8 cellular contexts compared by ENCODE assay signal in the genomic region with DNA sequence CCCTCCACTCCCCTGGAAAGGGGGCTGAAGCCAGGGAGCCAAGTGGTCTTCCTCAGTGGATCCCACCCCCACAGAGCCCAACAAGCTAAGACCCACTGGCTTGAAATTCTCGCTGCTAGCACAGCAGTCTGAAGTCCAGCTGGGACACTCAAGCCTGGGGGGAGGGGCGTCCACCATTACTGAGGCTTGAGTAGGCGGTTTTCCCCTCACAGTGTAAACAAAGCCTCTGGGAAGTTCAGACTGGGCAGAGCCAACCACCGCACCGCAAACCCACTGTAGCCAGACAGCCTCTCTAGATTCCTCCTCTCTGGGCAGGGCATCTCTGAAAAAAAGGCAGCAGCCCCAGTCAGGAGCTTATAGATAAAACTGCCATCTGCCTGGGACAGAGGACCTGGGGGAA.
A peak's percentile ranks its signal among the peaks of the same experiment; 100 is the strongest.
DNase-seq lines count a peak whose midpoint lies in the region; ATAC-seq, FAIRE-seq and TF ChIP-seq lines count a peak whose summit lies in the region.
"Not testable (repeated sequence)": the region's sequence is repeated elsewhere in the genome, so short reads cannot be mapped to it uniquely, and the experiment has no call there.

No MANE protein-coding gene starts in this region.

- H2BK15ac ChIP-seq in neuronal stem cell (ENCODE audit: low read length): not testable (repeated sequence)

- not testable (repeated sequence) for H3K4me1 ChIP-seq in SJCRH30; hepatocyte (ENCODE audit: insufficient read depth); neuronal stem cell (ENCODE audit: control insufficient read depth in 2 of 2, insufficient read depth in 1 of 2, low read depth in 1 of 2, low read length in 2 of 2); thyroid gland
- peaks cover 24% of the 10 kb centered on the region for H3K4me1 ChIP-seq in HepG2 (ENCODE audit: insufficient read depth, low read length)

- not testable (repeated sequence) for TF ChIP-seq CTCF in hepatocyte (IDR thresholded peaks at IDR 0.05; ENCODE audit: poor library complexity); HepG2 (CRISPR knock-in tag; IDR thresholded peaks at IDR 0.05); thyroid gland (IDR thresholded peaks at IDR 0.05)

- not testable (repeated sequence) for H2BK120ac ChIP-seq in neuronal stem cell (ENCODE audit: low read depth, low read length)

- H3K14ac ChIP-seq in neuronal stem cell (ENCODE audit: low read length): not testable (repeated sequence)

- not testable (repeated sequence) for H3K9me3 ChIP-seq in SJCRH30 (replicated peaks); hepatocyte (ENCODE audit: low read depth); HepG2 (ENCODE audit: low read length); neuronal stem cell (replicated peaks in 1 of 2; ENCODE audit: control insufficient read depth in 2 of 2, insufficient read depth in 1 of 2, low read depth in 1 of 2, low read length in 2 of 2); thyroid gland

- not testable (repeated sequence) for H3K79me2 ChIP-seq in hepatocyte; HepG2 (ENCODE audit: insufficient read depth, low read length)

- not testable (repeated sequence) for TF ChIP-seq POLR2A in HepG2 (IDR thresholded peaks at IDR 0.05; ENCODE audit: insufficient read depth in 1 of 2, low read depth in 2 of 2, low read length in 2 of 2); thyroid gland (IDR thresholded peaks at IDR 0.05)

- CTCF ChIA-PET in HepG2 (lab: Yijun Ruan, JAX; ENCODE audit: low intra/inter-chr PET ratio, low total read pairs): not testable (repeated sequence)

- H4K8ac ChIP-seq in neuronal stem cell (ENCODE audit: low read depth, low read length): not testable (repeated sequence)

- H3K4me3 ChIP-seq in SJCRH30; hepatocyte; neuronal stem cell (ENCODE audit: low read length in 2 of 2); thyroid gland (replicated peaks in 1 of 3): not testable (repeated sequence)
- H3K4me3 ChIP-seq in HepG2 (replicated peaks in 1 of 3; ENCODE audit: insufficient read depth in 1 of 3, low read depth in 2 of 3, low read length in 3 of 3): peak overlapping the region in 2 of 3 experiments; percentile 19 to 44; a peak in 5 of 6 replicates

- not testable (repeated sequence) for H2AK5ac ChIP-seq in neuronal stem cell (ENCODE audit: low read depth, low read length)

- intact Hi-C loops in HepG2 (cut with micrococcal nuclease; ENCODE audit: unreplicated experiment); thyroid gland (cut with DNase I): not testable (repeated sequence)

- H2AFZ ChIP-seq in hepatocyte: not testable (repeated sequence)
- H2AFZ ChIP-seq in HepG2 (ENCODE audit: low read length) (peak overlapping the region; percentile 67), neuronal stem cell (ENCODE audit: low read length) (peak overlapping the region; percentile 64)

- H2BK12ac ChIP-seq in neuronal stem cell (ENCODE audit: low read length): not testable (repeated sequence)

- in situ Hi-C loops in HepG2 (cut with HindIII; ENCODE audit: extremely low pct_ligation_motif_present, low pct_unique_long_range_greater_than_20kb): loop anchor here (25.0 kb wide), 1 partner anchor 708 kb away; no protein-coding TSS in a partner anchor

- not testable (repeated sequence) for H4K20me1 ChIP-seq in hepatocyte (ENCODE audit: insufficient read depth, poor library complexity, severe bottlenecking); HepG2 (ENCODE audit: insufficient read depth, low read length)

- not testable (repeated sequence) for H3K18ac ChIP-seq in neuronal stem cell (ENCODE audit: low read length)

- H2BK5ac ChIP-seq in neuronal stem cell (ENCODE audit: low read length): not testable (repeated sequence)

- H3K36me3 ChIP-seq in SJCRH30; hepatocyte (replicated peaks; ENCODE audit: insufficient read depth, low read depth); HepG2 (replicated peaks in 1 of 2; ENCODE audit: control insufficient read depth in 1 of 2, insufficient read depth in 2 of 2, low read length in 2 of 2); neuronal stem cell (replicated peaks in 1 of 2; ENCODE audit: control insufficient read depth in 2 of 2, insufficient read depth in 2 of 2, low read length in 2 of 2); thyroid gland: not testable (repeated sequence)

- not testable (repeated sequence) for TF ChIP-seq EP300 in HepG2 (IDR thresholded peaks at IDR 0.05; ENCODE audit: low read depth in 2 of 2, low read length in 2 of 2); HepG2 (CRISPR knock-in tag; IDR thresholded peaks at IDR 0.05; ENCODE audit: borderline replicate concordance)

- not testable (repeated sequence) for H3K23ac ChIP-seq in neuronal stem cell (ENCODE audit: low read depth, low read length, poor library complexity)

- ATAC-seq in HepG2: peak; percentile 81

- not testable (repeated sequence) for H3K4ac ChIP-seq in neuronal stem cell (ENCODE audit: low read length)

- H3K9ac ChIP-seq in HepG2 (ENCODE audit: insufficient read depth, low read depth, low read length); neuronal stem cell (ENCODE audit: low read depth, low read length, poor library complexity): not testable (repeated sequence)

- not testable (repeated sequence) for H3K79me1 ChIP-seq in neuronal stem cell (ENCODE audit: low read depth, low read length)

- H3K27ac ChIP-seq in SJCRH30; hepatocyte; HepG2 (ENCODE audit: extremely low read length, insufficient read depth, low read length); neuronal stem cell (replicated peaks; ENCODE audit: low read length); thyroid gland: not testable (repeated sequence)

- POLR2A ChIA-PET in HepG2 (lab: Yijun Ruan, JAX): interaction anchor here (1.3 kb wide), 1 partner anchor 568 kb away, joined by 3 read pairs; no protein-coding TSS in a partner anchor

- H3K27me3 ChIP-seq in SJCRH30; hepatocyte; HepG2 (ENCODE audit: control insufficient read depth in 1 of 2, insufficient read depth in 2 of 2, low read length in 2 of 2); neuronal stem cell (ENCODE audit: control insufficient read depth in 3 of 3, insufficient read depth in 3 of 3, low read depth in 1 of 3, low read length in 3 of 3); thyroid gland: not testable (repeated sequence)

- H3K9me2 ChIP-seq in hepatocyte (replicated peaks; ENCODE audit: insufficient read depth): not testable (repeated sequence)

- H3K4me2 ChIP-seq in hepatocyte: peak overlapping the region; percentile 51
- peak overlapping the region; percentile 71 for H3K4me2 ChIP-seq in HepG2 (ENCODE audit: low read depth, low read length)
- not testable (repeated sequence) for H3K4me2 ChIP-seq in neuronal stem cell (ENCODE audit: insufficient read depth, low read length, poor library complexity, severe bottlenecking)

- TF ChIP-seq RAD21 in HepG2 (CRISPR knock-in tag; IDR thresholded peaks at IDR 0.05): not testable (repeated sequence)

- DNase-seq in Daoy (ENCODE audit: low read depth) (peak; percentile 37), LHCN-M2 (ENCODE audit: low read depth) (peak; percentile 30), SJCRH30 (peak; percentile 16 to 29), amniotic epithelial cell (ENCODE audit: low read depth) (peak; percentile 7), hepatocyte (ENCODE audit: low spot score) (peak; percentile 51), HepG2 (ENCODE audit: low spot score) (peak; percentile 51), thyroid gland (peak; percentile 9 to 17)
- DNase-seq in neuronal stem cell (ENCODE audit: low spot score): not testable (repeated sequence)

- H4K91ac ChIP-seq in neuronal stem cell (ENCODE audit: low read depth, low read length, poor library complexity): not testable (repeated sequence)

- FAIRE-seq in HepG2 (lab: Jason Lieb, UNC): not testable (repeated sequence)

- WGBS in hepatocyte (ENCODE audit: low lambda C conversion rate, missing lambda C conversion rate): 63% methylated on average over 4 of the region's 5 CpGs
- no CpG with 5 or more reads among the region's 5 CpGs for WGBS in HepG2 (ENCODE audit: low lambda C conversion rate)
- no CpG with 5 or more reads among the region's 5 CpGs for WGBS in neuronal stem cell (ENCODE audit: extremely low coverage in 2 of 2, insufficient read length in 2 of 2, insufficient replicate concordance in 1 of 2), 2 donors
- WGBS in thyroid gland, 2 donors: 61 to 67% methylated on average over 1 to 5 of the region's 5 CpGs

- BruUV-seq in HepG2 (replicated peaks; lab: Mats Ljungman, UMichigan): not testable (repeated sequence)
